ENCODE assay signal across 8 cellular contexts in genomic region chr10:31603245-31604087, GRCh38.
DNase-seq lines count a peak whose midpoint lies in the region; ATAC-seq, FAIRE-seq and TF ChIP-seq lines count a peak whose summit lies in the region.

No MANE protein-coding gene starts in this region.

- no peaks in the 10 kb centered on the region for H3K9me3 ChIP-seq in heart left ventricle
- H3K9me3 ChIP-seq in parathyroid adenoma (ENCODE audit: control insufficient read depth, low read length) = no peaks in the 10 kb centered on the region
- H3K9me3 ChIP-seq in tibial artery = no peaks in the 10 kb centered on the region

- WGBS in adipose tissue, 3 donors = 5 to 8% (median 7%) methylated on average over 38 to 67 of the region's 67 CpGs
- WGBS in heart left ventricle, 4 donors = 5 to 7% (median 7%) methylated on average over 39 to 67 of the region's 67 CpGs

- intact Hi-C loops in heart left ventricle (cut with DNase I) = loop anchor here in 9 of 10 donors (1.0 to 10.0 kb wide), 13 partner anchors 91 to 819 kb away; partner anchors contain the start of gene ZEB1 (in 2 of the 9)
- intact Hi-C loops in tibial artery (cut with DNase I; ENCODE audit: low total_unique reads) = loop anchor here (2.0 to 10.0 kb wide), 2 partner anchors 155 to 289 kb away; partner anchors contain the start of gene ZEB1

- H2AFZ ChIP-seq in parathyroid adenoma = peak overlapping the region; percentile 97

- peak in 1 of 2 donors; percentile 64 for TF ChIP-seq POLR2A in heart left ventricle (IDR thresholded peaks at IDR 0.05)

- peak overlapping the region; percentile 42 to 80 (median 66) for H3K4me3 ChIP-seq in heart left ventricle
- peak overlapping the region; percentile 86 for H3K4me3 ChIP-seq in parathyroid adenoma (ENCODE audit: low read depth, low read length)
- H3K4me3 ChIP-seq in tibial artery = peak overlapping the region; percentile 73 to 78

- peak overlapping the region; percentile 98 for H3K4me2 ChIP-seq in parathyroid adenoma (ENCODE audit: low read length)

- H3K36me3 ChIP-seq in heart left ventricle (no peaks in the 10 kb centered on the region), parathyroid adenoma (ENCODE audit: control insufficient read depth, insufficient read depth, low read length) (no peaks in the 10 kb centered on the region), tibial artery (no peaks in the 10 kb centered on the region)

- H3K27me3 ChIP-seq in heart left ventricle (no peaks in the 10 kb centered on the region), parathyroid adenoma (ENCODE audit: control insufficient read depth, insufficient read depth, low read length) (no peaks in the 10 kb centered on the region), tibial artery (no peaks in the 10 kb centered on the region)

- peak; percentile 93 to 97 (median 96) for ATAC-seq in heart left ventricle

- peaks cover 0 to 36% (median 15%) of the 10 kb centered on the region in 12 donors for H3K4me1 ChIP-seq in heart left ventricle
- H3K4me1 ChIP-seq in parathyroid adenoma = no peaks in the 10 kb centered on the region
- peaks cover 0 to 11% (median 5%) of the 10 kb centered on the region in 4 donors for H3K4me1 ChIP-seq in tibial artery

- CTCF ChIA-PET in HEK293T (lab: Yijun Ruan, JAX) = no interaction called here

- peak in 6 of 12 donors; percentile 7 to 18 (median 11) for TF ChIP-seq CTCF in heart left ventricle (IDR thresholded peaks at IDR 0.05)
- TF ChIP-seq CTCF in parathyroid adenoma (IDR thresholded peaks at IDR 0.05) = no peak
- peak in 1 of 2 experiments; percentile 36 for TF ChIP-seq CTCF in tibial artery (IDR thresholded peaks at IDR 0.05)

- no peaks in the 10 kb centered on the region for H3K79me2 ChIP-seq in parathyroid adenoma

- DNase-seq in HEK293T (ENCODE audit: extremely low spot score) = peak; percentile 96
- peak; percentile 93 for DNase-seq in MV-4-11 (lab: John Stamatoyannopoulos, UW)
- peak; percentile 85 to 95 for DNase-seq in SW 1271 (lab: John Stamatoyannopoulos, UW)
- peak; percentile 97 to 98 (median 97) for DNase-seq in heart left ventricle
- peak; percentile 95 to 99 for DNase-seq in tibial artery

- H3K9ac ChIP-seq in parathyroid adenoma = no peak overlapping the region

- FAIRE-seq in G401.6 (lab: Jason Lieb, UNC) = peak; percentile 92

- POLR2A ChIA-PET in HEK293T (lab: Yijun Ruan, JAX) = interaction anchor here (0.6 to 2.2 kb wide), 11 partner anchors 9 to 956 kb away, joined by 3 to 8 read pairs (median 3); no protein-coding TSS in a partner anchor

- H3K27ac ChIP-seq in adipose tissue (ENCODE audit: low read depth, low read length) = peak overlapping the region; percentile 66
- H3K27ac ChIP-seq in heart left ventricle = peak overlapping the region; percentile 79 to 95 (median 90)
- peak overlapping the region; percentile 51 for H3K27ac ChIP-seq in parathyroid adenoma
- peak overlapping the region; percentile 83 to 94 for H3K27ac ChIP-seq in tibial artery

TF ChIP-seq in HEK293T, 16 proteins besides CTCF, POLR2A, EP300 and RAD21:
- no peak for TF ChIP-seq PKNOX1 (IDR thresholded peaks at IDR 0.05)
- peak; percentile 55; the same call in 1 of the 2 replicates for TF ChIP-seq L3MBTL2 (conservative IDR thresholded peaks at IDR 0.05)
- TF ChIP-seq FOXA1 (IDR thresholded peaks at IDR 0.05) = no peak
- peak; percentile 56; the same call in 1 of the 2 replicates for TF ChIP-seq HDGF (IDR thresholded peaks at IDR 0.05; ENCODE audit: borderline replicate concordance)
- no peak for TF ChIP-seq NFRKB (IDR thresholded peaks at IDR 0.05)
- TF ChIP-seq SUZ12 (IDR thresholded peaks at IDR 0.05) = no peak

Comparison
In these comparisons a context has a peak if more than half of its experiments do, and no peak if none do; other contexts are left out.
1. Peak in every context shown above with its lines: DNase-seq, ATAC-seq, H3K4me3 ChIP-seq and H3K27ac ChIP-seq.